26 cellular contexts compared by ENCODE assay signal in the genomic region with DNA sequence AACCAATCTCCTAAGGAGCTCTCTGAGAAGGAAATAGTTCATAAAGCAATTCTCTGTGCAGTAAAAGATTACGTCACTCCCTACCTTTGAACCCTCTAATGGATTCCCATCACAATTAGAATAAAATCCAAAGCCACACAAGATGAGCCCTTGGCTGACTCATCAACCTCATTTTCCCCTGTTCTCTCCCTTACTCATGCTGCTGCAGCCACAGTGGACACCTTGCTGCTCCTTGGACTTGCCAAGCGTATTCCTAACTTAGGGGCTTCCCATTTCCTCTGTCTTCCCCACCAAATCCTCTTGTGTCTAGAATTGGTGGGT. TPM values are rescaled to one million over a fixed set of nuclear protein-coding genes. Genes with fewer than 3 reads are reported as not detected.
DNase-seq lines count a peak whose midpoint lies in the region; ATAC-seq, FAIRE-seq and TF ChIP-seq lines count a peak whose summit lies in the region.
"Had no signal": no experiment of that assay in that cellular context is flagged by ENCODE, and none has a peak within 500 bp of the region (broad histone marks: within the 10 kb centered on the region; RNA-seq: fewer than 3 reads in every experiment).

No MANE protein-coding gene starts in this region.

- H2BK120ac ChIP-seq in trophoblast cell (ENCODE audit: insufficient read depth, low read length, poor library complexity), result no peak overlapping the region

- no peaks in the 10 kb centered on the region for H3K36me3 ChIP-seq in HEK293 (ENCODE audit: control insufficient read depth in 2 of 2, insufficient read depth in 1 of 2, low read length in 2 of 2)
- no peaks in the 10 kb centered on the region for H3K36me3 ChIP-seq in hepatocyte (replicated peaks; ENCODE audit: insufficient read depth, low read depth)
- no peaks in the 10 kb centered on the region for H3K36me3 ChIP-seq in small intestine (ENCODE audit: control insufficient read depth in 2 of 2, insufficient read depth in 2 of 2, low read length in 2 of 2)
- H3K36me3 ChIP-seq in trophoblast cell (ENCODE audit: control insufficient read depth in 1 of 2, insufficient read depth in 2 of 2, low read length in 2 of 2), result no peaks in the 10 kb centered on the region
- H3K36me3 ChIP-seq: ovary, suprapubic skin had no signal

- H3K79me2 ChIP-seq in hepatocyte (no peaks in the 10 kb centered on the region), trophoblast cell (ENCODE audit: control insufficient read depth, insufficient read depth, low read length, poor library complexity) (no peaks in the 10 kb centered on the region)

- H3K27ac ChIP-seq in HEK293 (ENCODE audit: extremely low read depth, low read depth, low read length) (no peak overlapping the region), hepatocyte (peak overlapping the region; percentile 96), small intestine (ENCODE audit: low read depth in 1 of 2, low read length in 1 of 2) (peak overlapping the region; percentile 74 to 94), trophoblast cell (ENCODE audit: low read depth, low read length) (no peak overlapping the region)
- H3K27ac ChIP-seq: ovary, suprapubic skin had no signal

- H4K8ac ChIP-seq in trophoblast cell (ENCODE audit: low read depth, low read length), result no peak overlapping the region

- H2AFZ ChIP-seq in hepatocyte (no peak overlapping the region), trophoblast cell (ENCODE audit: insufficient read depth, low read length, poor library complexity) (no peak overlapping the region)

- H3K27me3 ChIP-seq in hepatocyte (no peaks in the 10 kb centered on the region), small intestine (ENCODE audit: control insufficient read depth in 2 of 2, insufficient read depth in 2 of 2, low read length in 2 of 2) (no peaks in the 10 kb centered on the region), trophoblast cell (ENCODE audit: insufficient read depth, low read length) (no peaks in the 10 kb centered on the region)
- H3K27me3 ChIP-seq: ovary, suprapubic skin had no signal

- no peak for FAIRE-seq in small intestine (lab: Jason Lieb, UNC)
- FAIRE-seq: GM12892, HTR-8/SVneo had no signal

- no peaks in the 10 kb centered on the region for H3K9me2 ChIP-seq in hepatocyte (replicated peaks; ENCODE audit: insufficient read depth)

- no peak overlapping the region for H3K9ac ChIP-seq in trophoblast cell (ENCODE audit: low read length)

- H3K14ac ChIP-seq in trophoblast cell (ENCODE audit: low read length), result no peak overlapping the region

- H3K4me2 ChIP-seq in hepatocyte (no peak overlapping the region), trophoblast cell (ENCODE audit: low read length) (no peak overlapping the region)

- no peak overlapping the region for H4K12ac ChIP-seq in trophoblast cell (ENCODE audit: low read depth, low read length)

- H2BK5ac ChIP-seq in trophoblast cell (ENCODE audit: low read depth, low read length, poor library complexity), result no peak overlapping the region

- no peaks in the 10 kb centered on the region for H4K20me1 ChIP-seq in hepatocyte (ENCODE audit: insufficient read depth, poor library complexity, severe bottlenecking)

- no peaks in the 10 kb centered on the region for H3K4me1 ChIP-seq in HEK293 (ENCODE audit: control insufficient read depth, insufficient read depth, low read length)
- peaks cover 25% of the 10 kb centered on the region for H3K4me1 ChIP-seq in hepatocyte (ENCODE audit: insufficient read depth)
- peaks cover 6 to 10% of the 10 kb centered on the region in 2 donors for H3K4me1 ChIP-seq in small intestine (ENCODE audit: control insufficient read depth in 2 of 2, insufficient read depth in 1 of 2, low read depth in 1 of 2, low read length in 1 of 2)
- H3K4me1 ChIP-seq in trophoblast cell (ENCODE audit: control insufficient read depth in 1 of 2, insufficient read depth in 2 of 2, low read length in 2 of 2), result no peaks in the 10 kb centered on the region
- H3K4me1 ChIP-seq: suprapubic skin had no signal

- H4K91ac ChIP-seq in trophoblast cell (ENCODE audit: low read depth, low read length), result no peak overlapping the region

- no peak overlapping the region for H2BK12ac ChIP-seq in trophoblast cell (ENCODE audit: low read length)

- no peaks in the 10 kb centered on the region for H3K79me1 ChIP-seq in trophoblast cell (ENCODE audit: low read length)

- H3K4ac ChIP-seq in trophoblast cell (ENCODE audit: low read depth, low read length), result no peak overlapping the region

- H3K4me3 ChIP-seq in HEK293 (ENCODE audit: low read depth, low read length) (no peak overlapping the region), hepatocyte (no peak overlapping the region), small intestine (ENCODE audit: low read depth in 1 of 2, low read length in 2 of 2) (no peak overlapping the region), trophoblast cell (ENCODE audit: low read depth, low read length) (no peak overlapping the region)
- H3K4me3 ChIP-seq: ovary, suprapubic skin had no signal

- POLR2A ChIA-PET in HEK293 (lab: Yijun Ruan, JAX), result no interaction called here

- DNase-seq in amniotic epithelial cell (ENCODE audit: low read depth), result peak; percentile 21
- DNase-seq in hepatocyte (ENCODE audit: low spot score), result peak; percentile 72
- peak; percentile 98 for DNase-seq in small intestine
- DNase-seq in trophoblast cell, result no peak
- DNase-seq in superior temporal gyrus (ENCODE audit: extremely low spot score), result no peak
- DNase-seq in effector CD4-positive, alpha-beta T cell, result no peak
- DNase-seq: activated CD8-positive, alpha-beta T cell treated with anti-CD3 and anti-CD28 coated beads, Interleukin-2, amount 10 ng/mL, durations not matched to agents 7 days and 5 days; activated naive CD4-positive, alpha-beta T cell treated with anti-CD3 and anti-CD28 coated beads for 36 hours; activated T-cell treated with anti-CD3 and anti-CD28 coated beads, Interleukin-2, amount 50 U/mL, for 1 hour; CD4-positive, alpha-beta memory T cell; DMS79 treated with DMSO at 0.1 percent for 48 hours; effector memory CD8-positive, alpha-beta T cell; GOT3; Kasumi-1; naive thymus-derived CD4-positive, alpha-beta T cell; NCI-H1417; NCI-H2107; NCI-H510A; ovary had no signal

- no peak overlapping the region for H3K18ac ChIP-seq in trophoblast cell (ENCODE audit: low read length)

- H3K9me3 ChIP-seq in HEK293 (ENCODE audit: control insufficient read depth, insufficient read depth, low read depth, low read length), result no peaks in the 10 kb centered on the region; the same call in 1 of the 2 replicates
- H3K9me3 ChIP-seq in hepatocyte (ENCODE audit: low read depth), result no peaks in the 10 kb centered on the region
- no peaks in the 10 kb centered on the region for H3K9me3 ChIP-seq in small intestine (ENCODE audit: control insufficient read depth, low read depth)
- no peaks in the 10 kb centered on the region for H3K9me3 ChIP-seq in trophoblast cell (ENCODE audit: insufficient read depth, low read depth, low read length)
- H3K9me3 ChIP-seq: ovary, suprapubic skin had no signal

- no peak for ATAC-seq in HG02588 (IDR thresholded peaks at IDR 0.05; ENCODE audit: unreplicated experiment)
- ATAC-seq: activated CD4-positive, CD25-positive, alpha-beta regulatory T cell treated with anti-CD3 and anti-CD28 coated beads, Interleukin-2, amount 50 U/mL, for 24 hours; activated CD8-positive, alpha-beta T cell treated with anti-CD3 and anti-CD28 coated beads, Interleukin-2, amount 10 ng/mL, durations not matched to agents 7 days and 5 days; effector memory CD8-positive, alpha-beta T cell; naive thymus-derived CD4-positive, alpha-beta T cell; sciatic nerve had no signal

- TF ChIP-seq CTCF in HEK293 (tag by site-specific recombination; IDR thresholded peaks at IDR 0.05), result no peak
- no peak for TF ChIP-seq CTCF in hepatocyte (IDR thresholded peaks at IDR 0.05; ENCODE audit: poor library complexity)

- H2AK5ac ChIP-seq in trophoblast cell (ENCODE audit: low read length), result no peak overlapping the region

- no peak overlapping the region for H3K23ac ChIP-seq in trophoblast cell (ENCODE audit: low read length)

- WGBS in hepatocyte (ENCODE audit: low lambda C conversion rate, missing lambda C conversion rate), result 69% methylated on average over 2 of the region's 2 CpGs
- WGBS in small intestine, 3 donors, result 17 to 45% (median 26%) methylated on average over 2 of the region's 2 CpGs
- WGBS in trophoblast cell (ENCODE audit: extremely low coverage, insufficient coverage, insufficient read length), result no CpG with 5 or more reads among the region's 2 CpGs

- CTCF ChIA-PET in HEK293 (lab: Yijun Ruan, JAX), result no interaction called here

TF ChIP-seq in HEK293, 187 proteins besides CTCF, POLR2A, EP300 and RAD21:
- no peak for TF ChIP-seq ZFP41 (tag by site-specific recombination; IDR thresholded peaks at IDR 0.05; ENCODE audit: borderline replicate concordance)
- TF ChIP-seq, protein P1, sequence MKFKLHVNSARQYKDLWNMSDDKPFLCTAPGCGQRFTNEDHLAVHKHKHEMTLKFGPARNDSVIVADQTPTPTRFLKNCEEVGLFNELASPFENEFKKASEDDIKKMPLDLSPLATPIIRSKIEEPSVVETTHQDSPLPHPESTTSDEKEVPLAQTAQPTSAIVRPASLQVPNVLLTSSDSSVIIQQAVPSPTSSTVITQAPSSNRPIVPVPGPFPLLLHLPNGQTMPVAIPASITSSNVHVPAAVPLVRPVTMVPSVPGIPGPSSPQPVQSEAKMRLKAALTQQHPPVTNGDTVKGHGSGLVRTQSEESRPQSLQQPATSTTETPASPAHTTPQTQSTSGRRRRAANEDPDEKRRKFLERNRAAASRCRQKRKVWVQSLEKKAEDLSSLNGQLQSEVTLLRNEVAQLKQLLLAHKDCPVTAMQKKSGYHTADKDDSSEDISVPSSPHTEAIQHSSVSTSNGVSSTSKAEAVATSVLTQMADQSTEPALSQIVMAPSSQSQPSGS (tag by site-specific recombination; IDR thresholded peaks at IDR 0.05; ENCODE audit: low read depth), result peak; percentile 57

RNA-seq across cellular contexts. Expression of a gene that starts 7.0 kb away (rescaled TPM):
- 639 and 683 TPM in 2 replicates for total RNA-seq in hepatocyte
- polyA plus RNA-seq in hepatocyte (292 and 312 TPM in 2 replicates), small intestine (1,000 to 10,000 TPM in 2 of 3 donors, 100 to 1,000 TPM in 1; 841 to 2,154 (median 1,300) TPM)
- 0.15 and 0.32 TPM in 2 replicates for polyA plus RNA-seq in trophoblast cell (2013)
- total RNA-seq: activated CD8-positive, alpha-beta T cell treated with anti-CD3 and anti-CD28 coated beads, Interleukin-2, amount 10 ng/mL, durations not matched to agents 7 days and 5 days; activated naive CD4-positive, alpha-beta T cell treated with anti-CD3 and anti-CD28 coated beads for 36 hours; CD4-positive, alpha-beta memory T cell; naive thymus-derived CD4-positive, alpha-beta T cell had no signal
- polyA plus RNA-seq: CD4-positive, alpha-beta memory T cell; naive thymus-derived CD4-positive, alpha-beta T cell had no signal

Comparison
In these comparisons a context has a peak if more than half of its experiments do, and no peak if none do; other contexts are left out.
1. H3K27ac ChIP-seq: peak in hepatocyte (single experiment) and small intestine (2 of 2); none in HEK293 (single experiment) and trophoblast cell (single experiment).
2. DNase-seq: peak in amniotic epithelial cell (single experiment), hepatocyte (single experiment) and small intestine (single experiment); none in trophoblast cell (0 of 2), superior temporal gyrus (single experiment) and effector CD4-positive, alpha-beta T cell (single experiment).